16 cellular contexts compared by ENCODE assay signal in the genomic region with DNA sequence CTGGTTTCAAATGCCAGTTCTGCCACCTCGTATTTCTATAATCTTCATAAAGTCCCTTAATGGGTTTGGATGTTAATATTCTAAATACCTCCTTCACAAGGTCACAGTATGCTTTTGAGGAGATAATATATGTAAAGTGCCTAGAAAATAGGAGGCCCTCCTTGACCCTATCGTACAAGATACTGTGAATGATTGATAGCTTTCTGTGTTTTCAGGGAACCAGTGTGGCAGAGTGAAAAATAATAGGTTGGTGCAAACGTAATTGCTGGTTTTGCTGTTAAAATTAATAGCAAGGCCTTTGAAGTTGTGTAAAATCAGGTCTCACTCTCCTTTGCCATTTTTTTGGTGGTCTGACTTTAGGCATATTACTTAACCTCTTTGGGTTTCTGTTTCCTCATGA.
"Had no signal": no experiment of that assay in that cellular context is flagged by ENCODE, and none has a peak within 500 bp of the region (broad histone marks: within the 10 kb centered on the region; RNA-seq: fewer than 3 reads in every experiment).

No MANE protein-coding gene starts in this region.

- DNase-seq: effector memory CD8-positive, alpha-beta T cell; gastrocnemius medialis; heart right ventricle; hypothalamus; kidney glomerular epithelial cell; mammary epithelial cell; mucosa of descending colon; naive thymus-derived CD8-positive, alpha-beta T cell; posterior cingulate gyrus; sigmoid colon; stimulated activated CD4-positive, alpha-beta T cell treated with anti-CD3 and anti-CD28 coated beads, Interleukin-2, amount 100 ng/mL, for 24 hours; stimulated activated CD4-positive, alpha-beta T cell treated with anti-CD3 and anti-CD28 coated beads, Interleukin-4, amount 100 ng/mL, for 4 hours; stimulated activated naive B cell treated with anti-CD40 and anti-IgM and Interleukin-4, amounts not matched to agents 10 μg/mL and 1 μg/mL and 100 μg/mL, for 72 hours; stimulated activated naive CD8-positive, alpha-beta T cell treated with anti-CD3 and anti-CD28 coated beads, Interleukin-15, amount 100 ng/mL, for 72 hours; testis; upper lobe of right lung had no signal

- ATAC-seq: effector memory CD8-positive, alpha-beta T cell; gastrocnemius medialis; heart right ventricle; mucosa of descending colon; naive thymus-derived CD8-positive, alpha-beta T cell; stimulated activated naive B cell treated with anti-CD40 and anti-IgM and Interleukin-4, amounts not matched to agents 10 μg/mL and 1 μg/mL and 100 μg/mL, for 72 hours; stimulated activated naive CD8-positive, alpha-beta T cell treated with anti-CD3 and anti-CD28 coated beads, Interleukin-15, amount 100 ng/mL, for 72 hours; upper lobe of right lung had no signal
